ENCODE assay signal across 21 cellular contexts in the genomic region with DNA sequence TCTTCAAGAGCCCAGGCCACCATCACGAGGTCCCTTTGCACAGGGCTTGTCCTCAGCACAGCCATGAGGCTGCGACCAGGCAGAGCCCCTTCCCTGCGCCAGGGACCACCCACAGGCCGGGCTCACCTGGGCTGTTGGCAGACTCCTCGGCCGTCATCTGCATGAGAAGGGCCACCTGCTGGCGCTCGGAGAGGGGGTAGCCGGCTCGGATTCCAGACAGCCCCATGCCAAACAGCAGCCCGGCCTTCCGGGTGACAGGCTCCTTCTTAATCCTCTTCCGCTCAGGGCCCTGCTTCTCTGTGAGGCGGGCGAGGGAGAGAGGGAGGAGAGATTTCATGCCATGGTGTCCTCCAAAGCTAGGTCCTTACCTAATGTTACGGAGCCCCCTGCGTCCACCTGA.
DNase-seq lines count a peak whose midpoint lies in the region; ATAC-seq and TF ChIP-seq lines count a peak whose summit lies in the region.
"Had no signal": no experiment of that assay in that cellular context is flagged by ENCODE, and none has a peak within 500 bp of the region (broad histone marks: within the 10 kb centered on the region; RNA-seq: fewer than 3 reads in every experiment).

No MANE protein-coding gene starts in this region.

- ATAC-seq in left ventricle myocardium superior: no peak
- no peak for ATAC-seq in stimulated activated naive B cell treated with anti-CD40 and anti-IgM and Interleukin-4, amounts not matched to agents 10 μg/mL and 1 μg/mL and 100 μg/mL, for 72 hours (replicated peaks)
- no peak for ATAC-seq in HG03565 (IDR thresholded peaks at IDR 0.05; ENCODE audit: unreplicated experiment)
- ATAC-seq: activated CD8-positive, alpha-beta memory T cell treated with anti-CD3 and anti-CD28 coated beads, Interleukin-2, amount 10 ng/mL, durations not matched to agents 7 days and 5 days; foreskin keratinocyte; pancreas had no signal

- CTCF ChIA-PET in RWPE1 (lab: Yijun Ruan, JAX): interaction anchor here (0.5 kb wide), 1 partner anchor 1850 kb away, joined by 3 read pairs; no protein-coding TSS in a partner anchor

- H3K36me3 ChIP-seq in left ventricle myocardium inferior: peaks cover 47% of the 10 kb centered on the region
- H3K36me3 ChIP-seq: uterus had no signal

- H3K4me3 ChIP-seq in left ventricle myocardium inferior: no peak overlapping the region
- H3K4me3 ChIP-seq: coronary artery, GM23248, lung, pancreas, uterus had no signal

- intact Hi-C loops in left ventricle myocardium superior (cut with micrococcal nuclease) (no loop called here), left ventricle myocardium inferior (cut with micrococcal nuclease) (no loop called here)

- no peaks in the 10 kb centered on the region for H3K27me3 ChIP-seq in left ventricle myocardium inferior (ENCODE audit: low read depth)
- H3K27me3 ChIP-seq: foreskin keratinocyte, pancreas, uterus had no signal

- H3K27ac Mint-ChIP-seq in stimulated activated naive B cell treated with anti-CD40 and anti-IgM and Interleukin-4, amounts not matched to agents 10 μg/mL and 1 μg/mL and 100 μg/mL, for 72 hours: peak overlapping the region; percentile 80

- peaks cover 10 to 19% of the 10 kb centered on the region in 2 donors for H3K4me1 Mint-ChIP-seq in stimulated activated naive B cell treated with anti-CD40 and anti-IgM and Interleukin-4, amounts not matched to agents 10 μg/mL and 1 μg/mL and 100 μg/mL, for 72 hours

- H3K4me1 ChIP-seq in left ventricle myocardium inferior: peaks cover 36% of the 10 kb centered on the region
- H3K4me1 ChIP-seq: Caco-2, foreskin keratinocyte, pancreas, uterus had no signal

- no peak overlapping the region for H3K27ac ChIP-seq in left ventricle myocardium inferior (replicated peaks)
- peak overlapping the region; percentile 52 for H3K27ac ChIP-seq in RWPE1
- H3K27ac ChIP-seq: coronary artery, foreskin keratinocyte, GM23248, pancreas, uterus had no signal

- peak; percentile 22 for DNase-seq in left ventricle myocardium superior
- no peak for DNase-seq in left ventricle myocardium inferior
- DNase-seq in RWPE1 (ENCODE audit: low spot score): no peak
- DNase-seq in iPS DF 19.7 (ENCODE audit: low read depth, low spot score): peak; percentile 78
- DNase-seq in stimulated activated naive B cell treated with anti-CD40 and anti-IgM and Interleukin-4, amounts not matched to agents 10 μg/mL and 1 μg/mL and 100 μg/mL, for 72 hours: no peak
- no peak for DNase-seq in NOMO-1 (lab: John Stamatoyannopoulos, UW; ENCODE audit: unreplicated experiment in 2 of 2)
- no peak for DNase-seq in NCI-H1694 treated with DMSO at 0.1 percent for 48 hours (lab: John Stamatoyannopoulos, UW)
- DNase-seq: activated CD8-positive, alpha-beta memory T cell treated with anti-CD3 and anti-CD28 coated beads, Interleukin-2, amount 10 ng/mL, durations not matched to agents 7 days and 5 days; activated gamma-delta T cell; Caco-2; foreskin keratinocyte; GM23248; immature natural killer cell; NCI-H1930; NCI-H446 treated with DMSO at 0.1 percent for 48 hours; SHP77; uterus had no signal

- H3K9me3 Mint-ChIP-seq in stimulated activated naive B cell treated with anti-CD40 and anti-IgM and Interleukin-4, amounts not matched to agents 10 μg/mL and 1 μg/mL and 100 μg/mL, for 72 hours: no peaks in the 10 kb centered on the region
- H3K9me3 Mint-ChIP-seq: immature natural killer cell had no signal

- no peaks in the 10 kb centered on the region for H3K27me3 Mint-ChIP-seq in stimulated activated naive B cell treated with anti-CD40 and anti-IgM and Interleukin-4, amounts not matched to agents 10 μg/mL and 1 μg/mL and 100 μg/mL, for 72 hours
- H3K27me3 Mint-ChIP-seq: activated CD8-positive, alpha-beta memory T cell treated with anti-CD3 and anti-CD28 coated beads, Interleukin-2, amount 10 ng/mL, durations not matched to agents 7 days and 5 days had no signal

- no peaks in the 10 kb centered on the region for H3K9me3 ChIP-seq in left ventricle myocardium inferior (replicated peaks)
- H3K9me3 ChIP-seq: Caco-2, pancreas, uterus had no signal

- H3K36me3 Mint-ChIP-seq in stimulated activated naive B cell treated with anti-CD40 and anti-IgM and Interleukin-4, amounts not matched to agents 10 μg/mL and 1 μg/mL and 100 μg/mL, for 72 hours: peaks cover 29 to 38% of the 10 kb centered on the region in 2 donors

- H3K4me3 Mint-ChIP-seq in stimulated activated naive B cell treated with anti-CD40 and anti-IgM and Interleukin-4, amounts not matched to agents 10 μg/mL and 1 μg/mL and 100 μg/mL, for 72 hours: no peak overlapping the region
- H3K4me3 Mint-ChIP-seq: activated CD8-positive, alpha-beta memory T cell treated with anti-CD3 and anti-CD28 coated beads, Interleukin-2, amount 10 ng/mL, durations not matched to agents 7 days and 5 days; immature natural killer cell had no signal

- TF ChIP-seq CTCF in left ventricle myocardium inferior (IDR thresholded peaks at IDR 0.05; ENCODE audit: borderline replicate concordance) (no peak), RWPE1 (conservative IDR thresholded peaks at IDR 0.05; ENCODE audit: low read depth) (no peak)

- POLR2A ChIA-PET in RWPE1 (lab: Yijun Ruan, JAX; ENCODE audit: low non-redundant PET): no interaction called here

Comparison
In these comparisons a context has a peak if more than half of its experiments do, and no peak if none do; other contexts are left out.
1. DNase-seq: peak in left ventricle myocardium superior (single experiment) and iPS DF 19.7 (single experiment); none in left ventricle myocardium inferior (single experiment), RWPE1 (single experiment), stimulated activated naive B cell treated with anti-CD40 and anti-IgM and Interleukin-4, amounts not matched to agents 10 μg/mL and 1 μg/mL and 100 μg/mL, for 72 hours (single experiment), NOMO-1 (0 of 2) and NCI-H1694 treated with DMSO at 0.1 percent for 48 hours (single experiment).